6 cellular contexts compared by ENCODE assay signal in genomic region chr7:5728754-5729153, GRCh38. TPM values are rescaled to one million over a fixed set of nuclear protein-coding genes. Genes with fewer than 3 reads are reported as not detected.
DNase-seq lines count a peak whose midpoint lies in the region; ATAC-seq, FAIRE-seq and TF ChIP-seq lines count a peak whose summit lies in the region.
"Not testable (repeated sequence)": the region's sequence is repeated elsewhere in the genome, so short reads cannot be mapped to it uniquely, and the experiment has no call there.

No MANE protein-coding gene starts in this region.

- TF ChIP-seq POLR2A in heart left ventricle (IDR thresholded peaks at IDR 0.05), result not testable (repeated sequence)

- DNase-seq in bronchial epithelial cell (ENCODE audit: low read depth); Right ventricle myocardium superior; heart left ventricle; left cardiac atrium; right cardiac atrium; stimulated activated naive B cell treated with anti-CD40 and anti-IgM and Interleukin-4, amounts not matched to agents 10 μg/mL and 1 μg/mL and 100 μg/mL, for 72 hours: not testable (repeated sequence)

- H3K4me1 Mint-ChIP-seq in stimulated activated naive B cell treated with anti-CD40 and anti-IgM and Interleukin-4, amounts not matched to agents 10 μg/mL and 1 μg/mL and 100 μg/mL, for 72 hours, result peaks cover 8 to 12% of the 10 kb centered on the region in 2 donors

- not testable (repeated sequence) for H3K4me1 ChIP-seq in heart left ventricle; right cardiac atrium (ENCODE audit: control insufficient read depth, insufficient read depth, low read length)

- TF ChIP-seq CTCF in bronchial epithelial cell (IDR thresholded peaks at IDR 0.05; ENCODE audit: insufficient read depth, low read length, severe bottlenecking); heart left ventricle (IDR thresholded peaks at IDR 0.05): not testable (repeated sequence)

- not testable (repeated sequence) for H3K4me3 ChIP-seq in bronchial epithelial cell (ENCODE audit: low read depth, low read length); heart left ventricle; right cardiac atrium (ENCODE audit: low read length)

- not testable (repeated sequence) for H3K9me3 ChIP-seq in heart left ventricle; right cardiac atrium (ENCODE audit: control insufficient read depth, low read length)

- H3K4me3 Mint-ChIP-seq in stimulated activated naive B cell treated with anti-CD40 and anti-IgM and Interleukin-4, amounts not matched to agents 10 μg/mL and 1 μg/mL and 100 μg/mL, for 72 hours, result not testable (repeated sequence)

- intact Hi-C loops in Right ventricle myocardium superior (cut with DNase I); heart left ventricle (cut with DNase I); left cardiac atrium (cut with DNase I); right cardiac atrium (cut with DNase I): not testable (repeated sequence)

- H3K27ac ChIP-seq in heart left ventricle; right cardiac atrium (ENCODE audit: low read length): not testable (repeated sequence)

- peak overlapping the region; percentile 5 for H3K27ac Mint-ChIP-seq in stimulated activated naive B cell treated with anti-CD40 and anti-IgM and Interleukin-4, amounts not matched to agents 10 μg/mL and 1 μg/mL and 100 μg/mL, for 72 hours

- H3K27me3 ChIP-seq in bronchial epithelial cell (ENCODE audit: control insufficient read depth, insufficient read depth, low read length); heart left ventricle; right cardiac atrium (ENCODE audit: control insufficient read depth, insufficient read depth): not testable (repeated sequence)

- peak; percentile 47 for FAIRE-seq in bronchial epithelial cell (lab: Jason Lieb, UNC)

- ATAC-seq in Right ventricle myocardium superior (ENCODE audit: poor library complexity) (peak; percentile 49), heart left ventricle (peak; percentile 13 to 80 (median 58)), left cardiac atrium (peak; percentile 40 to 61), right cardiac atrium (peak; percentile 50)
- not testable (repeated sequence) for ATAC-seq in stimulated activated naive B cell treated with anti-CD40 and anti-IgM and Interleukin-4, amounts not matched to agents 10 μg/mL and 1 μg/mL and 100 μg/mL, for 72 hours (replicated peaks)

- not testable (repeated sequence) for H3K36me3 ChIP-seq in bronchial epithelial cell (ENCODE audit: control insufficient read depth, insufficient read depth, low read length)
- peaks cover 0 to 79% (median 70%) of the 10 kb centered on the region in 9 donors for H3K36me3 ChIP-seq in heart left ventricle

- H3K9me3 Mint-ChIP-seq in stimulated activated naive B cell treated with anti-CD40 and anti-IgM and Interleukin-4, amounts not matched to agents 10 μg/mL and 1 μg/mL and 100 μg/mL, for 72 hours, result not testable (repeated sequence)

- H3K27me3 Mint-ChIP-seq in stimulated activated naive B cell treated with anti-CD40 and anti-IgM and Interleukin-4, amounts not matched to agents 10 μg/mL and 1 μg/mL and 100 μg/mL, for 72 hours, result not testable (repeated sequence)

- WGBS in heart left ventricle, 4 donors, result 62 to 77% (median 68%) methylated on average over 9 to 10 of the region's 10 CpGs
- 82% methylated on average over 10 of the region's 10 CpGs for WGBS in right cardiac atrium

- H3K36me3 Mint-ChIP-seq in stimulated activated naive B cell treated with anti-CD40 and anti-IgM and Interleukin-4, amounts not matched to agents 10 μg/mL and 1 μg/mL and 100 μg/mL, for 72 hours, result peaks cover 29 to 67% of the 10 kb centered on the region in 2 donors

RNA-seq across cellular contexts. Expression of gene RNF216, which starts 52.7 kb away (rescaled TPM):
- total RNA-seq in bronchial epithelial cell, result 16.3 TPM in 2 replicates
- 22.6 TPM for total RNA-seq in Right ventricle myocardium superior
- total RNA-seq in heart left ventricle, result 10 to 100 TPM; 22.6 to 34.8 (median 26.6) TPM
- polyA plus RNA-seq in heart left ventricle, result 10 to 100 TPM; 20.5 TPM
- total RNA-seq in left cardiac atrium, result 10 to 100 TPM; 28.0 to 40.2 TPM
- total RNA-seq in right cardiac atrium, result 10 to 100 TPM; 30.4 to 52.2 (median 31.3) TPM
- 24.8 TPM for polyA plus RNA-seq in right cardiac atrium
